27 cellular contexts compared by ENCODE assay signal in the genomic region with DNA sequence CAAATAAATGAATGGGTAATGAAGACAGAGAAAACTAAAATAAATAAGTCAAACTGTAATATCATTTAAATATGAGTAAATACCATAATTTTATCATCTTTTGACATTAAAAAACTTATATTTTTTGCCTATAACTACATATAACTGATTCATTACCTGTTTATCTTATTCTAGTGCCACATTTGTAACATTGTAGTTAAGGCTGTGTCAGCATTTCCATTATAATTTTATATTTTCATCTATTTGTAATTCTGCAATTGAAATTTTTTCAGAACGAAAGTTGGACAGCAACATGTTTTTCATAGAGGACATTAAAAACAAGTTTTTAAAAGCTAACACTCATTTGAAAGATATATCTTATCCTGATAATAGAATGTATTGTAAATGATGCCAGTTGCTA.
DNase-seq lines count a peak whose midpoint lies in the region; ATAC-seq, FAIRE-seq and TF ChIP-seq lines count a peak whose summit lies in the region.
"Had no signal": no experiment of that assay in that cellular context is flagged by ENCODE, and none has a peak within 500 bp of the region (broad histone marks: within the 10 kb centered on the region; RNA-seq: fewer than 3 reads in every experiment).

No MANE protein-coding gene starts in this region.

- in situ Hi-C loops in HepG2 (cut with HindIII; ENCODE audit: extremely low pct_ligation_motif_present, low pct_unique_long_range_greater_than_20kb): no loop called here

- no peak overlapping the region for H3K27ac ChIP-seq in HepG2 (ENCODE audit: extremely low read length, insufficient read depth, low read length)
- no peak overlapping the region for H3K27ac ChIP-seq in right lobe of liver
- H3K27ac ChIP-seq in SU-DHL-6 (ENCODE audit: low read depth, low read length): no peak overlapping the region
- H3K27ac ChIP-seq in pancreas: no peak overlapping the region
- H3K27ac ChIP-seq: 22Rv1, BLaER1 had no signal

- H4K20me1 ChIP-seq in HepG2 (ENCODE audit: insufficient read depth, low read length) (no peaks in the 10 kb centered on the region), SU-DHL-6 (ENCODE audit: low read depth, low read length) (no peaks in the 10 kb centered on the region)
- H4K20me1 ChIP-seq: BLaER1 had no signal

- TF ChIP-seq RAD21 in HepG2 (CRISPR knock-in tag; IDR thresholded peaks at IDR 0.05): no peak

- TF ChIP-seq EP300 in HepG2 (IDR thresholded peaks at IDR 0.05; ENCODE audit: low read depth in 2 of 2, low read length in 2 of 2) (no peak), HepG2 (CRISPR knock-in tag; IDR thresholded peaks at IDR 0.05; ENCODE audit: borderline replicate concordance) (no peak)

- no peak overlapping the region for H3K4me2 ChIP-seq in HepG2 (ENCODE audit: low read depth, low read length)
- H3K4me2 ChIP-seq in SU-DHL-6 (ENCODE audit: low read depth, low read length, poor library complexity, severe bottlenecking): peak overlapping the region; percentile 72
- H3K4me2 ChIP-seq: BLaER1 had no signal

- H2AFZ ChIP-seq in HepG2 (ENCODE audit: low read length) (no peak overlapping the region), SU-DHL-6 (ENCODE audit: low read depth, low read length, severe bottlenecking) (no peak overlapping the region)

- H3K4me1 Mint-ChIP-seq in activated CD8-positive, alpha-beta memory T cell treated with anti-CD3 and anti-CD28 coated beads, Interleukin-2, amount 10 ng/mL, durations not matched to agents 7 days and 5 days: no peaks in the 10 kb centered on the region
- H3K4me1 Mint-ChIP-seq: CD14-positive monocyte; CD4-positive, alpha-beta memory T cell; CD4-positive, CD25-positive, alpha-beta regulatory T cell; CD8-positive, alpha-beta memory T cell had no signal

- CTCF ChIA-PET in HepG2 (lab: Yijun Ruan, JAX; ENCODE audit: low intra/inter-chr PET ratio, low total read pairs): no interaction called here
- CTCF ChIA-PET in activated CD8-positive, alpha-beta memory T cell treated with anti-CD3 and anti-CD28 coated beads, Interleukin-2, amount 10 ng/mL, durations not matched to agents 7 days and 5 days (lab: Charles Lee): no interaction called here

- 0% methylated on average over 1 of the region's 1 CpG for WGBS in HepG2 (ENCODE audit: low lambda C conversion rate)
- WGBS in right lobe of liver (ENCODE audit: insufficient coverage, low coverage, low lambda C conversion rate, missing lambda C conversion rate): 0% methylated on average over 1 of the region's 1 CpG
- 36 to 48% methylated on average over 1 of the region's 1 CpG for WGBS in pancreas, 2 donors

- no peaks in the 10 kb centered on the region for H3K36me3 ChIP-seq in HepG2 (replicated peaks in 1 of 2; ENCODE audit: control insufficient read depth in 1 of 2, insufficient read depth in 2 of 2, low read length in 2 of 2)
- no peaks in the 10 kb centered on the region for H3K36me3 ChIP-seq in right lobe of liver
- H3K36me3 ChIP-seq in SU-DHL-6 (ENCODE audit: low read length): no peaks in the 10 kb centered on the region
- no peaks in the 10 kb centered on the region for H3K36me3 ChIP-seq in pancreas
- H3K36me3 ChIP-seq: BE2C, BLaER1 had no signal

- H3K9me3 ChIP-seq in HepG2 (ENCODE audit: low read length): peaks cover 79% of the 10 kb centered on the region
- no peaks in the 10 kb centered on the region for H3K9me3 ChIP-seq in right lobe of liver
- peaks cover 3% of the 10 kb centered on the region; the same call in 1 of the 2 replicates for H3K9me3 ChIP-seq in SU-DHL-6 (ENCODE audit: insufficient read depth, low read length)
- no peaks in the 10 kb centered on the region for H3K9me3 ChIP-seq in pancreas
- H3K9me3 ChIP-seq: BE2C, BLaER1 had no signal

- H3F3A ChIP-seq in SU-DHL-6 (ENCODE audit: insufficient read depth): no peaks in the 10 kb centered on the region

- H3K36me3 Mint-ChIP-seq in activated CD8-positive, alpha-beta memory T cell treated with anti-CD3 and anti-CD28 coated beads, Interleukin-2, amount 10 ng/mL, durations not matched to agents 7 days and 5 days: no peaks in the 10 kb centered on the region
- H3K36me3 Mint-ChIP-seq: CD14-positive monocyte; CD4-positive, alpha-beta memory T cell; CD4-positive, CD25-positive, alpha-beta regulatory T cell; CD8-positive, alpha-beta memory T cell had no signal

- H3K4me1 ChIP-seq in HepG2 (ENCODE audit: insufficient read depth, low read length): no peaks in the 10 kb centered on the region
- no peaks in the 10 kb centered on the region for H3K4me1 ChIP-seq in right lobe of liver
- no peaks in the 10 kb centered on the region for H3K4me1 ChIP-seq in pancreas
- H3K4me1 ChIP-seq: BE2C, BLaER1 had no signal

- H3K4me3 Mint-ChIP-seq in activated CD8-positive, alpha-beta memory T cell treated with anti-CD3 and anti-CD28 coated beads, Interleukin-2, amount 10 ng/mL, durations not matched to agents 7 days and 5 days: no peak overlapping the region
- H3K4me3 Mint-ChIP-seq: CD14-positive monocyte; CD4-positive, alpha-beta memory T cell; CD4-positive, CD25-positive, alpha-beta regulatory T cell; CD8-positive, alpha-beta memory T cell had no signal

- no peak for FAIRE-seq in HepG2 (lab: Jason Lieb, UNC)
- FAIRE-seq in pancreas (lab: Jason Lieb, UNC): peak; percentile 47
- FAIRE-seq: GM12878, GM12892, GM18507, GM19239 had no signal

- intact Hi-C loops in HepG2 (cut with micrococcal nuclease; ENCODE audit: unreplicated experiment) (no loop called here), right lobe of liver (cut with DNase I) (no loop called here), pancreas (cut with DNase I) (no loop called here)

- no peaks in the 10 kb centered on the region for H3K27me3 ChIP-seq in HepG2 (ENCODE audit: control insufficient read depth in 1 of 2, insufficient read depth in 2 of 2, low read length in 2 of 2)
- H3K27me3 ChIP-seq in right lobe of liver: no peaks in the 10 kb centered on the region
- H3K27me3 ChIP-seq in SU-DHL-6 (ENCODE audit: low read length): no peaks in the 10 kb centered on the region
- H3K27me3 ChIP-seq in pancreas: no peaks in the 10 kb centered on the region
- H3K27me3 ChIP-seq: BE2C, BLaER1 had no signal

- no peak overlapping the region for H3K27ac Mint-ChIP-seq in activated CD8-positive, alpha-beta memory T cell treated with anti-CD3 and anti-CD28 coated beads, Interleukin-2, amount 10 ng/mL, durations not matched to agents 7 days and 5 days
- H3K27ac Mint-ChIP-seq: CD14-positive monocyte; CD4-positive, alpha-beta memory T cell; CD4-positive, CD25-positive, alpha-beta regulatory T cell; CD8-positive, alpha-beta memory T cell had no signal

- H3K9ac ChIP-seq in HepG2 (ENCODE audit: insufficient read depth, low read depth, low read length) (no peak overlapping the region), SU-DHL-6 (ENCODE audit: low read length) (no peak overlapping the region)
- H3K9ac ChIP-seq: BLaER1 had no signal

- BruUV-seq in HepG2 (replicated peaks; lab: Mats Ljungman, UMichigan): no TSS peak

- TF ChIP-seq CTCF in HepG2 (CRISPR knock-in tag; IDR thresholded peaks at IDR 0.05) (no peak), right lobe of liver (IDR thresholded peaks at IDR 0.05) (no peak), SU-DHL-6 (IDR thresholded peaks at IDR 0.05; ENCODE audit: insufficient read depth, low read length, poor library complexity, severe bottlenecking) (no peak), pancreas (IDR thresholded peaks at IDR 0.05) (no peak)

- ATAC-seq in HepG2 (no peak), right lobe of liver (no peak), pancreas (no peak)
- ATAC-seq in activated CD8-positive, alpha-beta memory T cell treated with anti-CD3 and anti-CD28 coated beads, Interleukin-2, amount 10 ng/mL, durations not matched to agents 7 days and 5 days: no peak
- ATAC-seq: GM12878 had no signal

- H3K9me3 Mint-ChIP-seq in activated CD8-positive, alpha-beta memory T cell treated with anti-CD3 and anti-CD28 coated beads, Interleukin-2, amount 10 ng/mL, durations not matched to agents 7 days and 5 days (ENCODE audit: low read depth): peaks cover 8% of the 10 kb centered on the region

- TF ChIP-seq POLR2A in HepG2 (IDR thresholded peaks at IDR 0.05; ENCODE audit: insufficient read depth in 1 of 2, low read depth in 2 of 2, low read length in 2 of 2) (no peak), right lobe of liver (IDR thresholded peaks at IDR 0.05) (no peak)

- no peaks in the 10 kb centered on the region for H3K27me3 Mint-ChIP-seq in activated CD8-positive, alpha-beta memory T cell treated with anti-CD3 and anti-CD28 coated beads, Interleukin-2, amount 10 ng/mL, durations not matched to agents 7 days and 5 days
- H3K27me3 Mint-ChIP-seq: CD4-positive, alpha-beta memory T cell; CD4-positive, CD25-positive, alpha-beta regulatory T cell; CD8-positive, alpha-beta memory T cell had no signal

- H3K9me2 ChIP-seq in SU-DHL-6 (replicated peaks; ENCODE audit: insufficient read depth, low read length): no peaks in the 10 kb centered on the region

- DNase-seq in HepG2 (ENCODE audit: low spot score) (no peak), right lobe of liver (no peak), pancreas (no peak)
- no peak for DNase-seq in activated CD4-positive, alpha-beta T cell treated with anti-CD3 and anti-CD28 coated beads for 4 hours
- DNase-seq in activated CD8-positive, alpha-beta memory T cell treated with anti-CD3 and anti-CD28 coated beads, Interleukin-2, amount 10 ng/mL, durations not matched to agents 7 days and 5 days: no peak
- DNase-seq: ACHN; BE2C; C1 segment of cervical spinal cord; CD4-positive, alpha-beta memory T cell; CD4-positive, CD25-positive, alpha-beta regulatory T cell; CD8-positive, alpha-beta memory T cell; COR-L47; DMS 273 treated with DMSO at 0.1 percent for 48 hours; DMS153; DMS53; DMS79; DND-41; EL; GDM1 had no signal

- H3K4me3 ChIP-seq in HepG2 (replicated peaks in 1 of 3; ENCODE audit: insufficient read depth in 1 of 3, low read depth in 2 of 3, low read length in 3 of 3) (no peak overlapping the region), right lobe of liver (no peak overlapping the region), SU-DHL-6 (ENCODE audit: insufficient read depth, low read length, poor library complexity, severe bottlenecking) (no peak overlapping the region), pancreas (no peak overlapping the region)
- H3K4me3 ChIP-seq: BLaER1, GM12878 had no signal

- H3K79me2 ChIP-seq in HepG2 (ENCODE audit: insufficient read depth, low read length) (no peaks in the 10 kb centered on the region), SU-DHL-6 (ENCODE audit: insufficient read depth, low read length) (no peaks in the 10 kb centered on the region)

- POLR2A ChIA-PET in HepG2 (lab: Yijun Ruan, JAX): no interaction called here

TF ChIP-seq in HepG2, 621 proteins besides CTCF, POLR2A, EP300 and RAD21 (continues in another document):
- TF ChIP-seq ZBTB1 (CRISPR knock-in tag; IDR thresholded peaks at IDR 0.05; ENCODE audit: borderline replicate concordance): no peak
